ENCODE assay signal across 8 cellular contexts in genomic region chr3:186540444-186541226, GRCh38. TPM values are rescaled to one million over a fixed set of nuclear protein-coding genes. Genes with fewer than 3 reads are reported as not detected.
DNase-seq lines count a peak whose midpoint lies in the region; ATAC-seq and TF ChIP-seq lines count a peak whose summit lies in the region.

No MANE protein-coding gene starts in this region.

- DNase-seq in A673 (ENCODE audit: low spot score) (peak; percentile 86), NCI-H526 (lab: John Stamatoyannopoulos, UW) (peak; percentile 8 to 83), colonic mucosa (peak; percentile 81)
- DNase-seq in activated CD4-positive, alpha-beta T cell treated with anti-CD3 and anti-CD28 coated beads for 48 hours = peak; percentile 89
- DNase-seq in stimulated activated CD4-positive, alpha-beta T cell treated with anti-CD3 and anti-CD28 coated beads, TNF-alpha, amount 100 ng/mL, for 24 hours (ENCODE audit: low read depth in 3 of 3) = peak; percentile 69 to 79 (median 75)

- 11% methylated on average over 9 of the region's 9 CpGs for WGBS in liver

- peak; percentile 98 for TF ChIP-seq RAD21 in liver (IDR thresholded peaks at IDR 0.05)

- POLR2A ChIA-PET in A673 (lab: Charles Lee; ENCODE audit: low non-redundant PET) = interaction anchor here (0.9 kb wide), 1 partner anchor 298 kb away, joined by 3 read pairs; no protein-coding TSS in a partner anchor

- CTCF ChIA-PET in A673 (lab: Charles Lee) = interaction anchor here (0.6 to 2.5 kb wide), 23 partner anchors 8 to 1139 kb away, joined by 3 to 15 read pairs (median 4); partner anchors contain the start of genes DNAJB11 and SENP2

- ATAC-seq in GM18520 (IDR thresholded peaks at IDR 0.05; ENCODE audit: unreplicated experiment) = peak; percentile 39
- ATAC-seq in HG03439 (IDR thresholded peaks at IDR 0.05; ENCODE audit: unreplicated experiment) = peak; percentile 49

- no TSS peak for BruUV-seq in A673 (replicated peaks; lab: Mats Ljungman, UMichigan)

- H3K4me3 ChIP-seq in A673 (ENCODE audit: low read depth, low read length, poor library complexity, severe bottlenecking) (no peak overlapping the region), colonic mucosa (no peak overlapping the region), liver (ENCODE audit: low read depth in 1 of 3, low read length in 3 of 3) (no peak overlapping the region)

- intact Hi-C loops in A673 (cut with micrococcal nuclease; ENCODE audit: unreplicated experiment) = loop anchor here (1.0 kb wide), 2 partner anchors 281 to 556 kb away; no protein-coding TSS in a partner anchor
- intact Hi-C loops in colonic mucosa (cut with DNase I) = loop anchor here (2.0 kb wide), 1 partner anchor 280 kb away; no protein-coding TSS in a partner anchor

- H3K27me3 ChIP-seq in A673 (replicated peaks; ENCODE audit: insufficient read depth, low read depth, low read length, poor library complexity) (no peaks in the 10 kb centered on the region), colonic mucosa (no peaks in the 10 kb centered on the region), liver (ENCODE audit: control insufficient read depth in 4 of 4, insufficient read depth in 4 of 4, low read length in 3 of 4) (no peaks in the 10 kb centered on the region)

- no peaks in the 10 kb centered on the region for H3K9me3 ChIP-seq in A673 (ENCODE audit: low read depth, low read length, poor library complexity, severe bottlenecking)
- no peaks in the 10 kb centered on the region for H3K9me3 ChIP-seq in colonic mucosa
- H3K9me3 ChIP-seq in liver (ENCODE audit: control insufficient read depth in 4 of 4, low read length in 3 of 4) = no peaks in the 10 kb centered on the region

- peak; percentile 86 for TF ChIP-seq CTCF in A673 (conservative IDR thresholded peaks at IDR 0.05; ENCODE audit: low read depth, low read length)
- peak; percentile 74 for TF ChIP-seq CTCF in colonic mucosa (IDR thresholded peaks at IDR 0.05)
- peak; percentile 79 for TF ChIP-seq CTCF in liver (IDR thresholded peaks at IDR 0.05; ENCODE audit: low read depth, low read length, missing input control)

- H3K36me3 ChIP-seq in A673 (ENCODE audit: insufficient read depth, low read length, poor library complexity, severe bottlenecking) = no peaks in the 10 kb centered on the region
- no peaks in the 10 kb centered on the region for H3K36me3 ChIP-seq in colonic mucosa
- peaks cover 0 to 7% (median 2%) of the 10 kb centered on the region in 4 donors for H3K36me3 ChIP-seq in liver (ENCODE audit: control insufficient read depth in 4 of 4, insufficient read depth in 3 of 4, low read depth in 1 of 4, low read length in 3 of 4)

- H3K9ac ChIP-seq in colonic mucosa (ENCODE audit: low read depth in 2 of 2, low read length in 2 of 2) (no peak overlapping the region), liver (ENCODE audit: low read depth in 1 of 2, low read length in 2 of 2) (peak overlapping the region; percentile 31 to 44)

- H3K27ac ChIP-seq in A673 (ENCODE audit: low read depth, low read length, poor library complexity, severe bottlenecking) (no peak overlapping the region), colonic mucosa (no peak overlapping the region), liver (ENCODE audit: low read depth in 1 of 2, low read length in 2 of 2) (no peak overlapping the region)

- H3K4me1 ChIP-seq in A673 (ENCODE audit: insufficient read depth, low read length, poor library complexity, severe bottlenecking) (peaks cover 9% of the 10 kb centered on the region), colonic mucosa (no peaks in the 10 kb centered on the region), liver (ENCODE audit: control insufficient read depth in 4 of 4, insufficient read depth in 4 of 4, low read length in 3 of 4) (peaks cover 0 to 11% (median 0%) of the 10 kb centered on the region in 4 donors)

TF ChIP-seq in liver, 16 proteins besides CTCF, POLR2A, EP300 and RAD21:
- TF ChIP-seq REST (IDR thresholded peaks at IDR 0.05) (no peak), JUND (IDR thresholded peaks at IDR 0.05) (peak in 1 of 2 donors; percentile 59), FOXA2 (IDR thresholded peaks at IDR 0.05) (no peak), NR2F2 (IDR thresholded peaks at IDR 0.05) (peak; percentile 32)

RNA-seq across cellular contexts. Expression of gene CRYGS, which starts 3.5 kb away (rescaled TPM):
- total RNA-seq in A673 (2021) (3.6 and 3.9 TPM in 2 replicates), colonic mucosa (1 to 10 TPM; 2.3 to 2.6 TPM), liver (1 to 10 TPM; 1.2 to 3.6 TPM)
- 1 to 10 TPM in 1 of 2 donors, under 1 TPM in 1; 0.53 to 1.2 TPM for polyA plus RNA-seq in liver

RNA-seq across cellular contexts. Expression of gene TBCCD1, which starts 26.5 kb away (rescaled TPM):
- 19.4 and 20.1 TPM in 2 replicates for total RNA-seq in A673 (2021)
- total RNA-seq in colonic mucosa = 10 to 100 TPM; 10.4 to 14.3 TPM
- 10 to 100 TPM; 15.5 to 16.2 TPM for total RNA-seq in liver
- polyA plus RNA-seq in liver = 1 to 10 TPM; 4.9 to 5.6 TPM

RNA-seq across cellular contexts. Expression of gene DNAJB11, which starts 29.9 kb away (rescaled TPM):
- total RNA-seq in A673 (2021) (94.1 and 103 TPM in 2 replicates), colonic mucosa (10 to 100 TPM; 54.7 to 72.5 TPM), liver (100 to 1,000 TPM in 1 of 2 donors, 10 to 100 TPM in 1; 30.2 to 101 TPM)
- 10 to 100 TPM; 44.7 to 67.3 TPM for polyA plus RNA-seq in liver

Comparison
In these comparisons a context has a peak if more than half of its experiments do, and no peak if none do; other contexts are left out.
1. H3K9ac ChIP-seq: peak in liver (2 of 2); none in colonic mucosa (0 of 2).
2. Peak in every context shown above with its lines, with median percentiles within 50 percentile points of each other: DNase-seq and CTCF ChIP-seq.